Comparison of ENCODE assay signal across 20 cellular contexts in the genomic region with DNA sequence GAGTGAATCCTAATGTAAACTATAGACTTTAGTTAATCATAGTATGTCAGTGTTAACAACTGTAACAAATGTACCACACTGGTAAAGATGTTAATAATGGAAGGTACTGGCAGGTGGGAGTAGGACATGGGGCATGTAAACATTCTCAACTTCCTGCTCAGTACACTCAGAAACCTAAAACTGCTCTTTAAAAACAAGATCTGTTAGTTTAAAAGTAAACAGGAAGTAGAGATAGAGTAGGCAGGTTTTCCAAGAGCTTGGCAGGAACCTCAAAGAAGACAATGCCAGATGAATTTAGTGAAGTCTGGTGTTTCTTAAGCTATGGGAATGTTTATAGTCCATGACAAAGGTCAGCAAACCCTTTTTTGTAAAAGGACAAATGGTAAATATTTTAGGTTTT. TPM values are rescaled to one million over a fixed set of nuclear protein-coding genes. Genes with fewer than 3 reads are reported as not detected.
DNase-seq lines count a peak whose midpoint lies in the region; ATAC-seq and TF ChIP-seq lines count a peak whose summit lies in the region.
"Had no signal": no experiment of that assay in that cellular context is flagged by ENCODE, and none has a peak within 500 bp of the region (broad histone marks: within the 10 kb centered on the region; RNA-seq: fewer than 3 reads in every experiment).

No MANE protein-coding gene starts in this region.

- H3K4me3 Mint-ChIP-seq in activated CD4-positive, alpha-beta memory T cell treated with anti-CD3 and anti-CD28 coated beads, Interleukin-2, amount 10 ng/mL, durations not matched to agents 7 days and 5 days: no peak overlapping the region
- no peak overlapping the region for H3K4me3 Mint-ChIP-seq in activated CD4-positive, alpha-beta memory T cell treated with anti-CD3 and anti-CD28 coated beads for 36 hours
- H3K4me3 Mint-ChIP-seq: natural killer cell treated with Interleukin-12 subunit alpha and Interleukin-12 subunit beta and Interleukin-15 and Interleukin-18, amount 100 ng/mL, for 72 hours; stimulated activated naive CD8-positive, alpha-beta T cell treated with anti-CD3 and anti-CD28 coated beads, Interleukin-15, Interleukin-2, amounts not matched to agents 100 ng/mL and 50 ng/mL, for 24 hours had no signal

- H3K36me3 Mint-ChIP-seq in activated CD4-positive, alpha-beta memory T cell treated with anti-CD3 and anti-CD28 coated beads, Interleukin-2, amount 10 ng/mL, durations not matched to agents 7 days and 5 days (ENCODE audit: low read depth): peaks cover 20% of the 10 kb centered on the region
- peaks cover 18% of the 10 kb centered on the region for H3K36me3 Mint-ChIP-seq in activated CD4-positive, alpha-beta memory T cell treated with anti-CD3 and anti-CD28 coated beads for 36 hours

- H3K9me3 ChIP-seq in mucosa of descending colon: no peaks in the 10 kb centered on the region
- H3K9me3 ChIP-seq: gastroesophageal sphincter, sigmoid colon had no signal

- intact Hi-C loops in activated CD4-positive, alpha-beta memory T cell treated with anti-CD3 and anti-CD28 coated beads for 36 hours (cut with micrococcal nuclease): no loop called here
- intact Hi-C loops in mucosa of descending colon (cut with DNase I, micrococcal nuclease): no loop called here

- ATAC-seq in mucosa of descending colon: peak; percentile 71
- ATAC-seq: gastroesophageal sphincter; natural killer cell treated with Interleukin-12 subunit alpha and Interleukin-12 subunit beta and Interleukin-15 and Interleukin-18, amount 100 ng/mL, for 72 hours; Right ventricle myocardium inferior had no signal

- in situ Hi-C loops in KBM-7 (cut with MboI; ENCODE audit: low pct_unique_long_range_greater_than_20kb, low sequenced_read_pairs): no loop called here

- peak overlapping the region; percentile 64 for H3K27ac Mint-ChIP-seq in activated CD4-positive, alpha-beta memory T cell treated with anti-CD3 and anti-CD28 coated beads, Interleukin-2, amount 10 ng/mL, durations not matched to agents 7 days and 5 days
- no peak overlapping the region for H3K27ac Mint-ChIP-seq in activated CD4-positive, alpha-beta memory T cell treated with anti-CD3 and anti-CD28 coated beads for 36 hours
- H3K27ac Mint-ChIP-seq: natural killer cell treated with Interleukin-12 subunit alpha and Interleukin-12 subunit beta and Interleukin-15 and Interleukin-18, amount 100 ng/mL, for 72 hours had no signal

- peaks cover 25% of the 10 kb centered on the region for H3K4me1 Mint-ChIP-seq in activated CD4-positive, alpha-beta memory T cell treated with anti-CD3 and anti-CD28 coated beads, Interleukin-2, amount 10 ng/mL, durations not matched to agents 7 days and 5 days
- peaks cover 18% of the 10 kb centered on the region for H3K4me1 Mint-ChIP-seq in activated CD4-positive, alpha-beta memory T cell treated with anti-CD3 and anti-CD28 coated beads for 36 hours (ENCODE audit: low read depth)

- H3K27me3 Mint-ChIP-seq in activated CD4-positive, alpha-beta memory T cell treated with anti-CD3 and anti-CD28 coated beads, Interleukin-2, amount 10 ng/mL, durations not matched to agents 7 days and 5 days: no peaks in the 10 kb centered on the region
- H3K27me3 Mint-ChIP-seq in activated CD4-positive, alpha-beta memory T cell treated with anti-CD3 and anti-CD28 coated beads for 36 hours: no peaks in the 10 kb centered on the region
- H3K27me3 Mint-ChIP-seq: natural killer cell treated with Interleukin-12 subunit alpha and Interleukin-12 subunit beta and Interleukin-15 and Interleukin-18, amount 100 ng/mL, for 72 hours; stimulated activated naive CD8-positive, alpha-beta T cell treated with anti-CD3 and anti-CD28 coated beads, Interleukin-15, Interleukin-2, amounts not matched to agents 100 ng/mL and 50 ng/mL, for 24 hours had no signal

- no peaks in the 10 kb centered on the region for H3K36me3 ChIP-seq in mucosa of descending colon (ENCODE audit: low read depth)
- H3K36me3 ChIP-seq: gastroesophageal sphincter, sigmoid colon had no signal

- POLR2A ChIA-PET in activated CD4-positive, alpha-beta memory T cell treated with anti-CD3 and anti-CD28 coated beads, Interleukin-2, amount 10 ng/mL, durations not matched to agents 7 days and 5 days (lab: Charles Lee): no interaction called here
- POLR2A ChIA-PET in activated CD4-positive, alpha-beta memory T cell treated with anti-CD3 and anti-CD28 coated beads for 36 hours (lab: Charles Lee): no interaction called here

- H3K4me3 ChIP-seq in choroid plexus epithelial cell (ENCODE audit: low read depth, low read length) (no peak overlapping the region), mucosa of descending colon (no peak overlapping the region)
- H3K4me3 ChIP-seq: gastroesophageal sphincter, sigmoid colon had no signal

- CTCF ChIA-PET in activated CD4-positive, alpha-beta memory T cell treated with anti-CD3 and anti-CD28 coated beads, Interleukin-2, amount 10 ng/mL, durations not matched to agents 7 days and 5 days (lab: Charles Lee): interaction anchor here (0.7 kb wide), 2 partner anchors 725 to 1825 kb away, joined by 3 to 6 read pairs; no protein-coding TSS in a partner anchor
- CTCF ChIA-PET in activated CD4-positive, alpha-beta memory T cell treated with anti-CD3 and anti-CD28 coated beads for 36 hours (lab: Charles Lee): no interaction called here

- TF ChIP-seq CTCF in choroid plexus epithelial cell (conservative IDR thresholded peaks at IDR 0.05; ENCODE audit: low read depth, low read length): no peak
- no peak for TF ChIP-seq CTCF in mucosa of descending colon (IDR thresholded peaks at IDR 0.05)

- peaks cover 8% of the 10 kb centered on the region for H3K9me3 Mint-ChIP-seq in activated CD4-positive, alpha-beta memory T cell treated with anti-CD3 and anti-CD28 coated beads, Interleukin-2, amount 10 ng/mL, durations not matched to agents 7 days and 5 days
- H3K9me3 Mint-ChIP-seq in activated CD4-positive, alpha-beta memory T cell treated with anti-CD3 and anti-CD28 coated beads for 36 hours: peaks cover 5% of the 10 kb centered on the region
- H3K9me3 Mint-ChIP-seq: natural killer cell treated with Interleukin-12 subunit alpha and Interleukin-12 subunit beta and Interleukin-15 and Interleukin-18, amount 100 ng/mL, for 72 hours; stimulated activated naive CD8-positive, alpha-beta T cell treated with anti-CD3 and anti-CD28 coated beads, Interleukin-15, Interleukin-2, amounts not matched to agents 100 ng/mL and 50 ng/mL, for 24 hours had no signal

- H3K4me1 ChIP-seq in mucosa of descending colon (ENCODE audit: low read depth): no peaks in the 10 kb centered on the region
- H3K4me1 ChIP-seq: gastroesophageal sphincter, sigmoid colon had no signal

- no peak for DNase-seq in activated CD4-positive, alpha-beta memory T cell treated with anti-CD3 and anti-CD28 coated beads, Interleukin-2, amount 10 ng/mL, durations not matched to agents 7 days and 5 days
- no peak for DNase-seq in activated CD4-positive, alpha-beta memory T cell treated with anti-CD3 and anti-CD28 coated beads for 36 hours
- peak; percentile 43 for DNase-seq in KBM-7
- DNase-seq in choroid plexus epithelial cell (ENCODE audit: low read depth): peak; percentile 40
- no peak for DNase-seq in mucosa of descending colon
- DNase-seq in retina: no peak
- no peak for DNase-seq in NOMO-1 treated with dmso at 0.1 percent for 144 hours (lab: John Stamatoyannopoulos, UW; ENCODE audit: unreplicated experiment)
- DNase-seq in DMS79 treated with DMSO at 0.1 percent for 48 hours (lab: John Stamatoyannopoulos, UW): no peak
- DNase-seq: activated CD8-positive, alpha-beta memory T cell treated with anti-CD3 and anti-CD28 coated beads, Interleukin-2, amount 50 U/mL, for 4 hours; cortex of kidney; HCEC 1CT; kidney; NCI-H1417; NCI-H82; sigmoid colon; T1000 had no signal

RNA-seq across cellular contexts. Expression of gene CCDC138, which starts 46.6 kb away (rescaled TPM):
- total RNA-seq in activated CD4-positive, alpha-beta memory T cell treated with anti-CD3 and anti-CD28 coated beads, Interleukin-2, amount 10 ng/mL, durations not matched to agents 7 days and 5 days: 1 to 10 TPM; 7.7 to 9.1 TPM
- total RNA-seq in activated CD4-positive, alpha-beta memory T cell treated with anti-CD3 and anti-CD28 coated beads for 36 hours: 1 to 10 TPM; 9.1 to 9.5 TPM
- total RNA-seq in mucosa of descending colon: 1 to 10 TPM; 3.7 to 6.2 (median 5.5) TPM

Comparison
In these comparisons a context has a peak if more than half of its experiments do, and no peak if none do; other contexts are left out.
1. DNase-seq: peak in KBM-7 (single experiment) and choroid plexus epithelial cell (single experiment); none in activated CD4-positive, alpha-beta memory T cell treated with anti-CD3 and anti-CD28 coated beads, Interleukin-2, amount 10 ng/mL, durations not matched to agents 7 days and 5 days (single experiment), activated CD4-positive, alpha-beta memory T cell treated with anti-CD3 and anti-CD28 coated beads for 36 hours (single experiment), mucosa of descending colon (0 of 3), retina (single experiment), NOMO-1 treated with dmso at 0.1 percent for 144 hours (single experiment) and DMS79 treated with DMSO at 0.1 percent for 48 hours (single experiment).